ENCODE assay signal across 10 cellular contexts in genomic region chr19:6272913-6273600, GRCh38. TPM values are rescaled to one million over a fixed set of nuclear protein-coding genes. Genes with fewer than 3 reads are reported as not detected.
A peak's percentile ranks its signal among the peaks of the same experiment; 100 is the strongest.
DNase-seq lines count a peak whose midpoint lies in the region; ATAC-seq, FAIRE-seq and TF ChIP-seq lines count a peak whose summit lies in the region.
"Had no signal": no experiment of that assay in that cellular context is flagged by ENCODE, and none has a peak within 500 bp of the region (broad histone marks: within the 10 kb centered on the region; RNA-seq: fewer than 3 reads in every experiment).

No MANE protein-coding gene starts in this region.

- H2AFZ ChIP-seq in K562 (ENCODE audit: low read depth, low read length) = no peak overlapping the region
- H2AFZ ChIP-seq in keratinocyte (ENCODE audit: control insufficient read depth, low read length) = no peak overlapping the region

- ATAC-seq in K562 (no peak), GM21619 (IDR thresholded peaks at IDR 0.05; ENCODE audit: unreplicated experiment) (no peak)

- POLR2A ChIA-PET in K562 (lab: Yijun Ruan, JAX) = interaction anchor here (1.0 kb wide), 1 partner anchor 88 kb away, joined by 4 read pairs; the partner anchor contains the start of gene CLPP

- peaks cover 38% of the 10 kb centered on the region; the same call in 1 of the 2 replicates for H4K20me1 ChIP-seq in K562 (replicated peaks; ENCODE audit: control insufficient read depth, insufficient read depth, low read length)
- peaks cover 55% of the 10 kb centered on the region for H4K20me1 ChIP-seq in keratinocyte (ENCODE audit: control insufficient read depth, extremely low read depth, insufficient read depth, low read length)

- TF ChIP-seq CTCF in HFF-Myc (IDR thresholded peaks at IDR 0.05; ENCODE audit: low read depth, low read length, missing control alignments) = no peak
- TF ChIP-seq CTCF in K562 (IDR thresholded peaks at IDR 0.05 in 2 of 3, conservative IDR thresholded peaks at IDR 0.05 in 1 of 3; ENCODE audit: insufficient read depth in 2 of 3, low read depth in 1 of 3, low read length in 3 of 3) = no peak
- TF ChIP-seq CTCF in keratinocyte (optimal IDR thresholded peaks at IDR 0.05 in 1 of 3, IDR thresholded peaks at IDR 0.05 in 1 of 3, conservative IDR thresholded peaks at IDR 0.05 in 1 of 3; ENCODE audit: extremely low read depth in 1 of 3, insufficient read depth in 2 of 3, low read length in 3 of 3) = no peak
- no peak for TF ChIP-seq CTCF in spleen (IDR thresholded peaks at IDR 0.05 in 8 of 11, conservative IDR thresholded peaks at IDR 0.05 in 3 of 11)

- no TSS peak for BruUV-seq in K562 (replicated peaks; lab: Mats Ljungman, UMichigan)

- 53% methylated on average over 21 of the region's 22 CpGs for WGBS in K562 (ENCODE audit: insufficient coverage, low coverage, missing lambda C conversion rate)
- 79 to 90% (median 81%) methylated on average over 22 of the region's 22 CpGs for WGBS in spleen, 5 donors

- no peak for TF ChIP-seq POLR2A in K562 (conservative IDR thresholded peaks at IDR 0.05)
- no peak for TF ChIP-seq POLR2A in spleen (IDR thresholded peaks at IDR 0.05)

- H3K27me3 ChIP-seq in K562 (ENCODE audit: control insufficient read depth in 2 of 2, insufficient read depth in 2 of 2, low read length in 2 of 2) = no peaks in the 10 kb centered on the region
- H3K27me3 ChIP-seq in keratinocyte (ENCODE audit: control insufficient read depth, extremely low read depth, insufficient read depth, low read length) = no peaks in the 10 kb centered on the region
- no peaks in the 10 kb centered on the region for H3K27me3 ChIP-seq in spleen (replicated peaks in 1 of 7)

- H3K79me2 ChIP-seq in K562 (ENCODE audit: control insufficient read depth, insufficient read depth, low read length) (peaks cover 97% of the 10 kb centered on the region), keratinocyte (ENCODE audit: control insufficient read depth, insufficient read depth, low read length) (peaks cover 87% of the 10 kb centered on the region)

- H3K4me1 ChIP-seq in K562 (replicated peaks in 1 of 2; ENCODE audit: control insufficient read depth in 2 of 2, insufficient read depth in 2 of 2, low read length in 2 of 2) (peaks cover 73 to 90% of the 10 kb centered on the region in 2 experiments), keratinocyte (ENCODE audit: control insufficient read depth, extremely low read depth, insufficient read depth, low read length) (peaks cover 32% of the 10 kb centered on the region), spleen (peaks cover 18 to 94% (median 75%) of the 10 kb centered on the region in 6 donors)

- FAIRE-seq in K562 (lab: Jason Lieb, UNC) = no peak
- FAIRE-seq in keratinocyte (lab: Jason Lieb, UNC) = no peak
- FAIRE-seq: colon had no signal

- DNase-seq in HFF-Myc (ENCODE audit: extremely low read depth, low read depth) = no peak
- DNase-seq in K562 (ENCODE audit: extremely low read depth in 1 of 4, low spot score in 3 of 4) = peak in 1 of 4 experiments; percentile 29
- DNase-seq in keratinocyte (ENCODE audit: low read depth, low spot score) = no peak
- DNase-seq in spleen = no peak
- no peak for DNase-seq in NCI-H524 (lab: John Stamatoyannopoulos, UW)
- no peak for DNase-seq in ureter (ENCODE audit: low spot score)
- DNase-seq in activated naive CD4-positive, alpha-beta T cell treated with Interleukin-2 at 50 U/mL for 16 hours = no peak
- DNase-seq: activated CD4-positive, CD25-positive, alpha-beta regulatory T cell treated with anti-CD3 and anti-CD28 coated beads, Interleukin-2, amount 50 U/mL, for 72 hours had no signal

- TF ChIP-seq RAD21 in K562 (CRISPR knock-in tag; conservative IDR thresholded peaks at IDR 0.05 in 1 of 2, IDR thresholded peaks at IDR 0.05 in 1 of 2) = no peak

- in situ Hi-C loops in K562 (cut with MboI) = no loop called here

- intact Hi-C loops in K562 (cut with micrococcal nuclease) (no loop called here), spleen (cut with DNase I; ENCODE audit: low total_unique reads) (no loop called here)

- H3K27ac ChIP-seq in K562 (ENCODE audit: extremely low read depth, low read depth, low read length) = peak overlapping the region; percentile 63
- peak overlapping the region; percentile 49 for H3K27ac ChIP-seq in keratinocyte (ENCODE audit: control insufficient read depth, insufficient read depth, low read length)
- peak overlapping the region in 7 of 8 donors; percentile 79 to 90 (median 86) for H3K27ac ChIP-seq in spleen

- H3K4me2 ChIP-seq in K562 (ENCODE audit: insufficient read depth, low read length) (peak overlapping the region; percentile 71), keratinocyte (ENCODE audit: control insufficient read depth, extremely low read depth, insufficient read depth, low read depth, low read length) (peak overlapping the region; percentile 85)

- TF ChIP-seq EP300 in K562 (IDR thresholded peaks at IDR 0.05; ENCODE audit: low read length) = no peak

- H3K36me3 ChIP-seq in K562 (ENCODE audit: control insufficient read depth, insufficient read depth, low read length) (peaks cover 58% of the 10 kb centered on the region; the same call in 2 of the 3 replicates), keratinocyte (ENCODE audit: control insufficient read depth in 2 of 2, extremely low read depth in 1 of 2, insufficient read depth in 2 of 2, low read length in 2 of 2) (peaks cover 4 to 11% of the 10 kb centered on the region in 2 experiments), spleen (peaks cover 0 to 42% (median 23%) of the 10 kb centered on the region in 6 donors)

- H3K9me3 ChIP-seq in K562 (replicated peaks; ENCODE audit: control insufficient read depth, insufficient read depth, low read depth, low read length) (no peaks in the 10 kb centered on the region), keratinocyte (ENCODE audit: control insufficient read depth, low read depth, low read length) (no peaks in the 10 kb centered on the region), spleen (no peaks in the 10 kb centered on the region)

- H3K4me3 ChIP-seq in HFF-Myc (replicated peaks; ENCODE audit: low read depth, low read length) = peak overlapping the region; percentile 18
- H3K4me3 ChIP-seq in K562 = no peak overlapping the region
- no peak overlapping the region for H3K4me3 ChIP-seq in keratinocyte (ENCODE audit: control insufficient read depth in 2 of 3, extremely low read depth in 1 of 3, insufficient read depth in 2 of 3, low read depth in 1 of 3, low read length in 3 of 3)
- H3K4me3 ChIP-seq in spleen = peak overlapping the region in 2 of 8 donors; percentile 6 to 54

- peaks cover 5% of the 10 kb centered on the region for H3K9me1 ChIP-seq in K562 (ENCODE audit: control insufficient read depth, insufficient read depth, low read length)
- H3K9me1 ChIP-seq in keratinocyte (ENCODE audit: control insufficient read depth, extremely low read depth, insufficient read depth, low read length) = no peaks in the 10 kb centered on the region

- dilution Hi-C loops in keratinocyte (cut with MboI; ENCODE audit: extremely low pct_ligation_motif_present, low sequenced_read_pairs) = no loop called here

- CTCF ChIA-PET in K562 (lab: Yijun Ruan, JAX; ENCODE audit: low intra/inter-chr PET ratio) = no interaction called here

- H3K9ac ChIP-seq in K562 (ENCODE audit: insufficient read depth in 1 of 2, low read depth in 2 of 2, low read length in 2 of 2) (peak overlapping the region; percentile 33 to 91), keratinocyte (ENCODE audit: control insufficient read depth, extremely low read depth, insufficient read depth, low read length) (peak overlapping the region; percentile 62)

TF ChIP-seq in K562, 482 proteins besides CTCF, POLR2A, EP300 and RAD21 (continues in another document):
- TF ChIP-seq ARHGAP35 (IDR thresholded peaks at IDR 0.05; ENCODE audit: partially characterized antibody) (no peak), TCFL5 (CRISPR knock-in tag; conservative IDR thresholded peaks at IDR 0.05) (no peak), ELK1 (CRISPR knock-in tag; IDR thresholded peaks at IDR 0.05) (no peak)

RNA-seq across cellular contexts. Expression of gene MLLT1, which starts 6.7 kb away (rescaled TPM):
- 19.8 and 49.9 TPM in 2 replicates for total RNA-seq in K562 (2011; cell fraction: chromatin; rRNA removed; ENCODE audit: low replicate concordance)
- total RNA-seq in K562 (2011; cell fraction: nucleolus; rRNA removed) = 31.4 and 31.6 TPM in 2 replicates
- total RNA-seq in K562 (2011; cell fraction: nucleoplasm; rRNA removed) = 16.6 and 20.8 TPM in 2 replicates
- total RNA-seq in K562 (2014; rRNA removed) (15.4 and 20.0 TPM in 2 replicates), K562 (2014; rRNA removed; fragmentation: Illumina TruSeq; extraction: Trizol) (4.2 and 5.0 TPM in 2 replicates), K562 (2015; rRNA removed; fragmentation: Illumina TruSeq; extraction: Trizol) (16.1 and 16.7 TPM in 2 replicates), K562 (2021) (63.5 and 67.6 TPM in 2 replicates), spleen (10 to 100 TPM; 18.9 to 57.2 (median 41.3) TPM), ureter (68.3 TPM)
- polyA plus RNA-seq in K562 (2011; rRNA removed) (9.4 and 16.8 TPM in 2 replicates), K562 (2014; fragmentation: Illumina TruSeq; extraction: Trizol) (20.0 and 33.6 TPM in 2 replicates), K562 (2014; fragmentation: Nextera tagmentation; extraction: Ambion mirVana) (under 1 TPM; 0.23 to 0.35 TPM), K562 (2014; rRNA removed) (25.1 and 31.8 TPM in 2 replicates), keratinocyte (8.2 to 13.8 TPM (median 8.3 TPM) in 3 replicates), spleen (10 to 100 TPM; 10.1 to 20.6 (median 15.0) TPM)
- 12.6 and 29.0 TPM in 2 replicates for polyA plus RNA-seq in K562 (2011; cell fraction: cytosol; rRNA removed)
- polyA plus RNA-seq in K562 (2011; cell fraction: nucleus; rRNA removed) = 37.6 and 84.7 TPM in 2 replicates
- 36.7 and 56.3 TPM in 2 replicates for polyA plus RNA-seq in K562 (2012)
- 4.5 and 7.6 TPM in 2 replicates for polyA minus RNA-seq in K562 (2011; rRNA and poly(A)+ RNA removed)
- 38.5 and 38.8 TPM in 2 replicates for polyA minus RNA-seq in K562 (2011; cell fraction: cytosol; rRNA and poly(A)+ RNA removed)
- 9.6 and 11.2 TPM in 2 replicates for polyA minus RNA-seq in K562 (2011; cell fraction: nucleus; rRNA and poly(A)+ RNA removed)
- 4.5 TPM for polyA plus RNA-seq in keratinocyte (2011; ENCODE audit: low read depth)
- polyA plus RNA-seq in keratinocyte (2011; cell fraction: cytosol; rRNA removed) = 8.5 and 16.1 TPM in 2 replicates
- polyA plus RNA-seq in keratinocyte (2011; cell fraction: nucleus; rRNA removed) = 13.8 and 20.5 TPM in 2 replicates
- 12.8 and 24.9 TPM in 2 replicates for polyA plus RNA-seq in keratinocyte (2012; ENCODE audit: low replicate concordance)
- polyA minus RNA-seq in keratinocyte = 9.5 to 34.4 TPM (median 12.5 TPM) in 3 replicates
- 55.6 TPM for polyA minus RNA-seq in keratinocyte (2011; cell fraction: cytosol; rRNA and poly(A)+ RNA removed)
- 10.5 and 11.4 TPM in 2 replicates for polyA minus RNA-seq in keratinocyte (2011; cell fraction: nucleus; rRNA and poly(A)+ RNA removed)
